Comparison of ENCODE assay signal across 8 cellular contexts in the genomic region with DNA sequence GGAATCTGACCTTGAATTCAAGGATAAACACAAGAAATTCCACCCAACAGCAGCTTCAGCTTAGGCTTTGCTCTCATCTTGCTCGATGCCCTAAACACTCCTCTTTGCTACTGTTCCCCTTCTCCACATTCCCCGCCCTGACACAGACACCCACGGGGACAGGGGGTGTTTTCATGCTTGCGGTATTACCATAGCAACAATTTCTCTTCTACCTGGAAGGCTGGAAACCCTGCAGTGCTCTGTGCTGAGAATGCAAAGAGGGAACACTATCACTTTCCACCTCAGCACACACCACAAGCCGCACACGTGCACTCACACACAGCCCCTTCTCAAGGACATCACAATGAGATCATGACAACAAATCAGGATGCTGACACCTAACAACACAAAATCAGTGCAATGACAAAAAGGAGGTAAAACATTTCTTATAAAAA.
DNase-seq lines count a peak whose midpoint lies in the region; ATAC-seq, FAIRE-seq and TF ChIP-seq lines count a peak whose summit lies in the region.

No MANE protein-coding gene starts in this region.

- H3K27ac Mint-ChIP-seq in GM23338 (peak overlapping the region; percentile 38; the same call in 1 of the 2 replicates), nephron (peak overlapping the region; percentile 40 to 88 (median 55)), Calu3 (ENCODE audit: unreplicated experiment) (no peak overlapping the region)

- H3K4me3 ChIP-seq in GM23338: no peak overlapping the region
- no peak overlapping the region for H3K4me3 ChIP-seq in adipocyte (ENCODE audit: low read length)

- no peaks in the 10 kb centered on the region for H3K9me3 Mint-ChIP-seq in GM23338
- H3K9me3 Mint-ChIP-seq in nephron: no peaks in the 10 kb centered on the region
- no peaks in the 10 kb centered on the region for H3K9me3 Mint-ChIP-seq in Calu3 (ENCODE audit: low read depth, unreplicated experiment)

- no peak overlapping the region for H3K4me3 Mint-ChIP-seq in GM23338
- no peak overlapping the region for H3K4me3 Mint-ChIP-seq in nephron
- no peak overlapping the region for H3K4me3 Mint-ChIP-seq in Calu3 (ENCODE audit: low read depth, unreplicated experiment)

- H4K20me1 ChIP-seq in GM23338 (replicated peaks; ENCODE audit: insufficient read depth): no peaks in the 10 kb centered on the region

- H3K4me2 ChIP-seq in GM23338: no peak overlapping the region

- peaks cover 3% of the 10 kb centered on the region; the same call in 1 of the 2 replicates for H3K4me1 ChIP-seq in GM23338 (ENCODE audit: insufficient read depth)
- peaks cover 48% of the 10 kb centered on the region for H3K4me1 ChIP-seq in adipocyte (ENCODE audit: control insufficient read depth, insufficient read depth, low read length)

- TF ChIP-seq POLR2A in GM12891 (IDR thresholded peaks at IDR 0.05; ENCODE audit: low read depth, low read length): peak; percentile 67

- intact Hi-C loops in Calu3 (cut with micrococcal nuclease; ENCODE audit: unreplicated experiment): loop anchor here (10.0 kb wide), 1 partner anchor 205 kb away; no protein-coding TSS in a partner anchor

- H3F3A ChIP-seq in GM23338 (replicated peaks; ENCODE audit: low read depth): no peaks in the 10 kb centered on the region

- CTCF ChIA-PET in Calu3 (lab: Charles Lee): no interaction called here

- H3K9me2 ChIP-seq in GM23338 (ENCODE audit: insufficient read depth): no peaks in the 10 kb centered on the region

- no peaks in the 10 kb centered on the region for H3K9me3 ChIP-seq in adipocyte (ENCODE audit: control insufficient read depth, low read length)

- H3K36me3 ChIP-seq in GM23338 (ENCODE audit: insufficient read depth) (no peaks in the 10 kb centered on the region), adipocyte (ENCODE audit: control insufficient read depth, insufficient read depth, low read length, severe bottlenecking) (peaks cover 33% of the 10 kb centered on the region)

- TF ChIP-seq CTCF in GM23338 (conservative IDR thresholded peaks at IDR 0.05; ENCODE audit: low read depth in 2 of 2): no peak
- TF ChIP-seq CTCF in nephron (IDR thresholded peaks at IDR 0.05; ENCODE audit: unreplicated experiment in 3 of 3): no peak
- no peak for TF ChIP-seq CTCF in Calu3 (IDR thresholded peaks at IDR 0.05; ENCODE audit: unreplicated experiment)

- H3K4me1 Mint-ChIP-seq in GM23338 (peaks cover 9% of the 10 kb centered on the region; the same call in 2 of the 3 replicates), nephron (peaks cover 76% of the 10 kb centered on the region), Calu3 (ENCODE audit: low read depth, unreplicated experiment) (peaks cover 19% of the 10 kb centered on the region)

- H3K27me3 Mint-ChIP-seq in GM23338 (ENCODE audit: insufficient read depth, low read depth, poor library complexity) (no peaks in the 10 kb centered on the region), nephron (ENCODE audit: low read depth) (no peaks in the 10 kb centered on the region), Calu3 (ENCODE audit: unreplicated experiment) (no peaks in the 10 kb centered on the region)

- FAIRE-seq in GM12891 (lab: Jason Lieb, UNC): peak; percentile 93

- H3K9ac ChIP-seq in adipocyte (ENCODE audit: low read length): peak overlapping the region; percentile 40

- ATAC-seq in GM23338: peak; percentile 16; the same call in 1 of the 3 replicates

- no peak overlapping the region for H2AFZ ChIP-seq in GM23338

- H3K27ac ChIP-seq in GM23338 (ENCODE audit: low read depth) (no peak overlapping the region), temporal lobe (ENCODE audit: low read depth, low read length) (peak overlapping the region; percentile 71)

- DNase-seq in GM12891 (ENCODE audit: insufficient read length, low spot score) (peak; percentile 26), GM23338 (ENCODE audit: low spot score) (peak; percentile 42), NCI-H69 (lab: John Stamatoyannopoulos, UW) (peak; percentile 36), adipocyte (ENCODE audit: low read depth) (no peak), ureter (ENCODE audit: low spot score) (no peak), Calu3 (no peak)

- H3K27me3 ChIP-seq in GM23338 (ENCODE audit: insufficient read depth): no peaks in the 10 kb centered on the region
- H3K27me3 ChIP-seq in adipocyte (replicated peaks; ENCODE audit: control insufficient read depth, insufficient read depth, low read length): no peaks in the 10 kb centered on the region

- BruUV-seq in Calu3 (replicated peaks; lab: Mats Ljungman, UMichigan): no TSS peak

- H3K36me3 Mint-ChIP-seq in GM23338 (ENCODE audit: low read depth) (peaks cover 3% of the 10 kb centered on the region; the same call in 2 of the 3 replicates), nephron (ENCODE audit: low read depth) (peaks cover 15% of the 10 kb centered on the region), Calu3 (ENCODE audit: insufficient read depth, unreplicated experiment) (peaks cover 13% of the 10 kb centered on the region)

- H3K79me2 ChIP-seq in GM23338 (replicated peaks; ENCODE audit: insufficient read depth): no peaks in the 10 kb centered on the region

TF ChIP-seq in GM12891, 5 proteins besides CTCF, POLR2A, EP300 and RAD21:
- TF ChIP-seq SPI1 (IDR thresholded peaks at IDR 0.05; ENCODE audit: low read depth, low read length): peak; percentile 42
- no peak for TF ChIP-seq PAX5 (IDR thresholded peaks at IDR 0.05; ENCODE audit: insufficient read depth, low read length, severe bottlenecking)
- peak; percentile 59; the same call in 1 of the 2 replicates for TF ChIP-seq POLR2AphosphoS5 (IDR thresholded peaks at IDR 0.05; ENCODE audit: low read depth, low read length)
- peak; percentile 71 for TF ChIP-seq POU2F2 (IDR thresholded peaks at IDR 0.05; ENCODE audit: low read depth, low read length)
- peak; percentile 32; the same call in 1 of the 2 replicates for TF ChIP-seq TAF1 (IDR thresholded peaks at IDR 0.05; ENCODE audit: low read depth, low read length)

TF ChIP-seq in GM23338, 12 proteins besides CTCF, POLR2A, EP300 and RAD21 (continues in another document):
- TF ChIP-seq EZH2phosphoT487 (IDR thresholded peaks at IDR 0.05; ENCODE audit: unreplicated experiment): no peak
- TF ChIP-seq, protein P1, sequence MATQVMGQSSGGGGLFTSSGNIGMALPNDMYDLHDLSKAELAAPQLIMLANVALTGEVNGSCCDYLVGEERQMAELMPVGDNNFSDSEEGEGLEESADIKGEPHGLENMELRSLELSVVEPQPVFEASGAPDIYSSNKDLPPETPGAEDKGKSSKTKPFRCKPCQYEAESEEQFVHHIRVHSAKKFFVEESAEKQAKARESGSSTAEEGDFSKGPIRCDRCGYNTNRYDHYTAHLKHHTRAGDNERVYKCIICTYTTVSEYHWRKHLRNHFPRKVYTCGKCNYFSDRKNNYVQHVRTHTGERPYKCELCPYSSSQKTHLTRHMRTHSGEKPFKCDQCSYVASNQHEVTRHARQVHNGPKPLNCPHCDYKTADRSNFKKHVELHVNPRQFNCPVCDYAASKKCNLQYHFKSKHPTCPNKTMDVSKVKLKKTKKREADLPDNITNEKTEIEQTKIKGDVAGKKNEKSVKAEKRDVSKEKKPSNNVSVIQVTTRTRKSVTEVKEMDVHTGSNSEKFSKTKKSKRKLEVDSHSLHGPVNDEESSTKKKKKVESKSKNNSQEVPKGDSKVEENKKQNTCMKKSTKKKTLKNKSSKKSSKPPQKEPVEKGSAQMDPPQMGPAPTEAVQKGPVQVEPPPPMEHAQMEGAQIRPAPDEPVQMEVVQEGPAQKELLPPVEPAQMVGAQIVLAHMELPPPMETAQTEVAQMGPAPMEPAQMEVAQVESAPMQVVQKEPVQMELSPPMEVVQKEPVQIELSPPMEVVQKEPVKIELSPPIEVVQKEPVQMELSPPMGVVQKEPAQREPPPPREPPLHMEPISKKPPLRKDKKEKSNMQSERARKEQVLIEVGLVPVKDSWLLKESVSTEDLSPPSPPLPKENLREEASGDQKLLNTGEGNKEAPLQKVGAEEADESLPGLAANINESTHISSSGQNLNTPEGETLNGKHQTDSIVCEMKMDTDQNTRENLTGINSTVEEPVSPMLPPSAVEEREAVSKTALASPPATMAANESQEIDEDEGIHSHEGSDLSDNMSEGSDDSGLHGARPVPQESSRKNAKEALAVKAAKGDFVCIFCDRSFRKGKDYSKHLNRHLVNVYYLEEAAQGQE (IDR thresholded peaks at IDR 0.05; ENCODE audit: unreplicated experiment): no peak

Comparison
In these comparisons a context has a peak if more than half of its experiments do, and no peak if none do; other contexts are left out.
1. DNase-seq: peak in GM12891 (single experiment), GM23338 (single experiment) and NCI-H69 (single experiment); none in adipocyte (single experiment), ureter (single experiment) and Calu3 (single experiment).